ENCODE assay signal across 8 cellular contexts in genomic region chr6:37256692-37257319, GRCh38. TPM values are rescaled to one million over a fixed set of nuclear protein-coding genes. Genes with fewer than 3 reads are reported as not detected.
A peak's percentile ranks its signal among the peaks of the same experiment; 100 is the strongest.
DNase-seq lines count a peak whose midpoint lies in the region; ATAC-seq, FAIRE-seq and TF ChIP-seq lines count a peak whose summit lies in the region.

No MANE protein-coding gene starts in this region.

- no peak for TF ChIP-seq CTCF in kidney (IDR thresholded peaks at IDR 0.05; ENCODE audit: borderline replicate concordance, extremely low read depth, insufficient read depth)
- TF ChIP-seq CTCF in tibial nerve (IDR thresholded peaks at IDR 0.05): no peak
- no peak for TF ChIP-seq CTCF in RWPE1 (conservative IDR thresholded peaks at IDR 0.05; ENCODE audit: low read depth)

- POLR2A ChIA-PET in RWPE1 (lab: Yijun Ruan, JAX; ENCODE audit: low non-redundant PET): interaction anchor here (0.5 to 0.7 kb wide), 4 partner anchors 17 to 200 kb away, joined by 3 to 4 read pairs (median 3); no protein-coding TSS in a partner anchor

- H3K4me3 Mint-ChIP-seq in activated naive CD4-positive, alpha-beta T cell treated with anti-CD3 and anti-CD28 coated beads for 36 hours: peak overlapping the region; percentile 80
- peak overlapping the region; percentile 90 for H3K4me3 Mint-ChIP-seq in activated naive CD8-positive, alpha-beta T cell

- H3K4me1 Mint-ChIP-seq in activated naive CD4-positive, alpha-beta T cell treated with anti-CD3 and anti-CD28 coated beads for 36 hours (ENCODE audit: low read depth): peaks cover 39% of the 10 kb centered on the region
- peaks cover 40% of the 10 kb centered on the region for H3K4me1 Mint-ChIP-seq in activated naive CD8-positive, alpha-beta T cell (ENCODE audit: low read depth)

- no peak for TF ChIP-seq EP300 in tibial nerve (IDR thresholded peaks at IDR 0.05)

- no peak for ATAC-seq in GM21360 (IDR thresholded peaks at IDR 0.05; ENCODE audit: unreplicated experiment)

- peak overlapping the region; percentile 11 to 66 for H3K9ac ChIP-seq in kidney (ENCODE audit: low read length in 2 of 2)

- WGBS in tibial nerve, 2 donors: 43 to 45% methylated on average over 12 of the region's 12 CpGs

- H3K9me3 Mint-ChIP-seq in activated naive CD4-positive, alpha-beta T cell treated with anti-CD3 and anti-CD28 coated beads for 36 hours: no peaks in the 10 kb centered on the region
- H3K9me3 Mint-ChIP-seq in activated naive CD8-positive, alpha-beta T cell (ENCODE audit: low read depth): no peaks in the 10 kb centered on the region

- H3K36me3 ChIP-seq in kidney (ENCODE audit: control insufficient read depth in 1 of 2, insufficient read depth in 2 of 2, low read length in 2 of 2): no peaks in the 10 kb centered on the region
- no peaks in the 10 kb centered on the region for H3K36me3 ChIP-seq in tibial nerve

- H3K4me1 ChIP-seq in kidney (ENCODE audit: control insufficient read depth in 1 of 2, insufficient read depth in 1 of 2, low read depth in 1 of 2, low read length in 2 of 2) (peaks cover 5 to 16% of the 10 kb centered on the region in 2 donors), tibial nerve (peaks cover 0 to 23% (median 16%) of the 10 kb centered on the region in 4 donors)

- H3K4me3 ChIP-seq in kidney (ENCODE audit: low read length in 2 of 2) (peak overlapping the region; percentile 65 to 95), tibial nerve (peak overlapping the region; percentile 43 to 89 (median 78))

- H3K27me3 Mint-ChIP-seq in activated naive CD4-positive, alpha-beta T cell treated with anti-CD3 and anti-CD28 coated beads for 36 hours (ENCODE audit: low read depth): no peaks in the 10 kb centered on the region
- no peaks in the 10 kb centered on the region for H3K27me3 Mint-ChIP-seq in activated naive CD8-positive, alpha-beta T cell

- CTCF ChIA-PET in activated naive CD4-positive, alpha-beta T cell treated with anti-CD3 and anti-CD28 coated beads for 36 hours (lab: Charles Lee): interaction anchor here (0.8 to 1.5 kb wide), 5 partner anchors 48 to 235 kb away, joined by 3 to 4 read pairs (median 4); no protein-coding TSS in a partner anchor
- CTCF ChIA-PET in RWPE1 (lab: Yijun Ruan, JAX): interaction anchor here (0.6 kb wide), 1 partner anchor 67 kb away, joined by 3 read pairs; no protein-coding TSS in a partner anchor

- intact Hi-C loops in activated naive CD4-positive, alpha-beta T cell treated with anti-CD3 and anti-CD28 coated beads for 36 hours (cut with micrococcal nuclease): loop anchor here (1.0 to 5.0 kb wide), 9 partner anchors 16 to 440 kb away; partner anchors contain the start of genes C6orf89, CMTR1 and MDGA1
- intact Hi-C loops in kidney (cut with DNase I): no loop called here

- H3K27me3 ChIP-seq in tibial nerve: no peaks in the 10 kb centered on the region

- no peak for TF ChIP-seq POLR2A in tibial nerve (IDR thresholded peaks at IDR 0.05)

- FAIRE-seq in kidney (lab: Jason Lieb, UNC): no peak

- no peak overlapping the region for H3K27ac Mint-ChIP-seq in activated naive CD4-positive, alpha-beta T cell treated with anti-CD3 and anti-CD28 coated beads for 36 hours
- peak overlapping the region; percentile 95 for H3K27ac Mint-ChIP-seq in activated naive CD8-positive, alpha-beta T cell

- H3K9me3 ChIP-seq in kidney (ENCODE audit: control insufficient read depth in 1 of 2, low read length in 2 of 2) (no peaks in the 10 kb centered on the region), tibial nerve (no peaks in the 10 kb centered on the region)

- H3K36me3 Mint-ChIP-seq in activated naive CD4-positive, alpha-beta T cell treated with anti-CD3 and anti-CD28 coated beads for 36 hours (ENCODE audit: low read depth): peaks cover 2% of the 10 kb centered on the region
- H3K36me3 Mint-ChIP-seq in activated naive CD8-positive, alpha-beta T cell: peaks cover 2% of the 10 kb centered on the region

- H3K27ac ChIP-seq in kidney (ENCODE audit: low read depth in 2 of 2, low read length in 2 of 2) (no peak overlapping the region), tibial nerve (peak overlapping the region in 3 of 4 donors; percentile 24 to 88 (median 88)), RWPE1 (no peak overlapping the region)

- no peak for DNase-seq in activated naive CD4-positive, alpha-beta T cell treated with anti-CD3 and anti-CD28 coated beads for 36 hours
- no peak for DNase-seq in activated naive CD4-positive, alpha-beta T cell (lab: John Stamatoyannopoulos, UW)
- no peak for DNase-seq in kidney
- no peak for DNase-seq in tibial nerve (ENCODE audit: low spot score in 2 of 2)
- DNase-seq in DMS153 (lab: John Stamatoyannopoulos, UW): no peak
- no peak for DNase-seq in RWPE1 (ENCODE audit: low spot score)

RNA-seq across cellular contexts. Expression of gene TBC1D22B, which starts 0.8 kb away (rescaled TPM):
- 10 to 100 TPM; 13.4 to 15.1 TPM for total RNA-seq in activated naive CD4-positive, alpha-beta T cell treated with anti-CD3 and anti-CD28 coated beads for 36 hours
- 12.8 TPM for total RNA-seq in kidney
- 9.7 TPM for polyA plus RNA-seq in kidney (ENCODE audit: insufficient read depth, low read depth, low replicate concordance)
- 1 to 10 TPM; 5.1 to 9.4 (median 7.7) TPM for total RNA-seq in tibial nerve

RNA-seq across cellular contexts. Expression of gene TMEM217, which starts 1.1 kb away (rescaled TPM):
- under 1 TPM; 0.81 to 0.95 TPM for total RNA-seq in activated naive CD4-positive, alpha-beta T cell treated with anti-CD3 and anti-CD28 coated beads for 36 hours
- total RNA-seq in kidney: 0.72 TPM
- polyA plus RNA-seq in kidney (ENCODE audit: insufficient read depth, low read depth, low replicate concordance): 0.67 TPM
- total RNA-seq in tibial nerve: 1 to 10 TPM in 1 of 4 donors, under 1 TPM in 1, not detected in 2; 0.39 to 1.2 TPM

Comparison
In these comparisons a context has a peak if more than half of its experiments do, and no peak if none do; other contexts are left out.
1. H3K27ac ChIP-seq: peak in tibial nerve (3 of 4); none in kidney (0 of 2) and RWPE1 (single experiment).